ENCODE assay signal across 8 cellular contexts in genomic region chr1:23539698-23540266, GRCh38. TPM values are rescaled to one million over a fixed set of nuclear protein-coding genes. Genes with fewer than 3 reads are reported as not detected.
DNase-seq lines count a peak whose midpoint lies in the region; ATAC-seq and TF ChIP-seq lines count a peak whose summit lies in the region.

No MANE protein-coding gene starts in this region.

- H3K4me1 Mint-ChIP-seq in activated naive CD8-positive, alpha-beta T cell (ENCODE audit: low read depth), result peaks cover 12% of the 10 kb centered on the region

- 2 to 5% (median 3%) methylated on average over 16 of the region's 16 CpGs for WGBS in heart left ventricle, 4 donors
- 6% methylated on average over 16 of the region's 16 CpGs for WGBS in aorta, 2 donors

- no peaks in the 10 kb centered on the region for H3K36me3 Mint-ChIP-seq in activated naive CD8-positive, alpha-beta T cell

- no peaks in the 10 kb centered on the region for H3K27me3 ChIP-seq in heart left ventricle
- no peaks in the 10 kb centered on the region for H3K27me3 ChIP-seq in aorta (ENCODE audit: control insufficient read depth in 1 of 2, insufficient read depth in 2 of 2, low read length in 1 of 2)

- TF ChIP-seq CTCF in GM12874 (IDR thresholded peaks at IDR 0.05; ENCODE audit: insufficient read depth, low read depth, low read length), result peak; percentile 92
- TF ChIP-seq CTCF in heart left ventricle (IDR thresholded peaks at IDR 0.05), result peak; percentile 89 to 96 (median 92)

- no peak for TF ChIP-seq POLR2A in heart left ventricle (IDR thresholded peaks at IDR 0.05)

- intact Hi-C loops in heart left ventricle (cut with DNase I) (loop anchor here in 8 of 10 donors (1.0 to 10.0 kb wide), 6 partner anchors 41 to 322 kb away; partner anchors contain the start of genes HNRNPR (in 1 of the 8) and HTR1D (in 1 of the 8)), aorta (cut with DNase I) (loop anchor here (2.0 to 10.0 kb wide), 3 partner anchors 42 to 195 kb away; partner anchors contain the start of gene HNRNPR (in 1 of the 2))

- no peaks in the 10 kb centered on the region for H3K9me3 Mint-ChIP-seq in activated naive CD8-positive, alpha-beta T cell (ENCODE audit: low read depth)

- no peaks in the 10 kb centered on the region for H3K27me3 Mint-ChIP-seq in activated naive CD8-positive, alpha-beta T cell

- H3K27ac ChIP-seq in heart left ventricle, result peak overlapping the region in 2 of 12 donors; percentile 3 to 21
- peak overlapping the region in 1 of 2 donors; percentile 17 for H3K27ac ChIP-seq in aorta (ENCODE audit: low read depth in 1 of 2, low read length in 2 of 2)

- H3K4me3 ChIP-seq in heart left ventricle (peak overlapping the region in 5 of 12 donors; percentile 2 to 29 (median 15)), aorta (ENCODE audit: low read length in 2 of 2) (no peak overlapping the region)

- DNase-seq in NCI-H146 (lab: John Stamatoyannopoulos, UW) (peak; percentile 86), SW 1271 (lab: John Stamatoyannopoulos, UW) (peak; percentile 67 to 86), heart left ventricle (peak; percentile 79 to 89 (median 82)), putamen (ENCODE audit: low spot score) (peak; percentile 76), aorta (peak; percentile 90 to 94)

- H3K36me3 ChIP-seq in heart left ventricle (no peaks in the 10 kb centered on the region), aorta (ENCODE audit: control insufficient read depth in 1 of 2, insufficient read depth in 2 of 2, low read length in 1 of 2) (no peaks in the 10 kb centered on the region)

- peaks cover 0 to 13% (median 9%) of the 10 kb centered on the region in 12 donors for H3K4me1 ChIP-seq in heart left ventricle
- no peaks in the 10 kb centered on the region for H3K4me1 ChIP-seq in aorta (ENCODE audit: control insufficient read depth in 1 of 2, insufficient read depth in 2 of 2, low read length in 2 of 2)

- peak overlapping the region; percentile 9 for H3K4me3 Mint-ChIP-seq in activated naive CD8-positive, alpha-beta T cell

- no peaks in the 10 kb centered on the region for H3K9me3 ChIP-seq in heart left ventricle
- no peaks in the 10 kb centered on the region for H3K9me3 ChIP-seq in aorta (ENCODE audit: control insufficient read depth, low read length)

- peak overlapping the region; percentile 29 for H3K27ac Mint-ChIP-seq in activated naive CD8-positive, alpha-beta T cell

- ATAC-seq in HG02884 (IDR thresholded peaks at IDR 0.05; ENCODE audit: unreplicated experiment) (peak; percentile 62), heart left ventricle (peak; percentile 45 to 92 (median 90)), aorta (ENCODE audit: low FRiP score) (peak; percentile 93)

RNA-seq across cellular contexts. Expression of gene E2F2, which starts 8.7 kb away (rescaled TPM):
- total RNA-seq in heart left ventricle, result 1 to 10 TPM in 1 of 9 donors, under 1 TPM in 7, not detected in 1; 0.07 to 2.7 (median 0.21) TPM
- under 1 TPM; 0.04 to 0.12 TPM for polyA plus RNA-seq in heart left ventricle
- total RNA-seq in aorta, result under 1 TPM; 0.42 to 0.96 TPM
- under 1 TPM in 1 of 2 donors, not detected in 1; 0.50 TPM for polyA plus RNA-seq in aorta

RNA-seq across cellular contexts. Expression of gene ID3, which starts 19.5 kb away (rescaled TPM):
- total RNA-seq in heart left ventricle, result 100 to 1,000 TPM in 3 of 9 donors, 10 to 100 TPM in 6; 57.5 to 185 (median 91.0) TPM
- 100 to 1,000 TPM in 1 of 2 donors, 10 to 100 TPM in 1; 55.3 to 153 TPM for polyA plus RNA-seq in heart left ventricle
- 100 to 1,000 TPM; 368 to 390 TPM for total RNA-seq in aorta
- 100 to 1,000 TPM; 349 to 603 TPM for polyA plus RNA-seq in aorta

RNA-seq across cellular contexts. Expression of gene ASAP3, which starts 55.8 kb away (rescaled TPM):
- total RNA-seq in heart left ventricle (10 to 100 TPM; 22.4 to 86.1 (median 35.8) TPM), aorta (10 to 100 TPM; 26.1 to 93.9 TPM)
- polyA plus RNA-seq in heart left ventricle (10 to 100 TPM; 30.0 to 40.0 TPM), aorta (10 to 100 TPM in 1 of 2 donors, 1 to 10 TPM in 1; 7.0 to 16.1 TPM)
